25 cellular contexts compared by ENCODE assay signal in genomic region chr9:36888551-36888950, GRCh38.
"Had no signal": no experiment of that assay in that cellular context is flagged by ENCODE, and none has a peak within 500 bp of the region (broad histone marks: within the 10 kb centered on the region; RNA-seq: fewer than 3 reads in every experiment).

No MANE protein-coding gene starts in this region.

- ATAC-seq: activated CD4-positive, CD25-positive, alpha-beta regulatory T cell treated with anti-CD3 and anti-CD28 coated beads, Interleukin-2, amount 50 U/mL, for 24 hours; activated CD8-positive, alpha-beta T cell treated with anti-CD3 and anti-CD28 coated beads for 36 hours; Panc1 had no signal

- H3K36me3 ChIP-seq: breast epithelium, SJCRH30 had no signal

- H3K9me3 ChIP-seq: breast epithelium, SJCRH30 had no signal

- H3K36me3 Mint-ChIP-seq: activated naive CD4-positive, alpha-beta T cell treated with anti-CD3 and anti-CD28 coated beads, Interleukin-2, amount 50 U/mL, for 24 hours had no signal

- H3K4me1 ChIP-seq: breast epithelium, SJCRH30 had no signal

- H3K9me3 Mint-ChIP-seq: activated CD8-positive, alpha-beta T cell treated with anti-CD3 and anti-CD28 coated beads for 36 hours; activated naive CD4-positive, alpha-beta T cell treated with anti-CD3 and anti-CD28 coated beads, Interleukin-2, amount 50 U/mL, for 24 hours had no signal

- H3K27me3 ChIP-seq: breast epithelium, SJCRH30 had no signal

- H3K4me3 ChIP-seq: breast epithelium, SJCRH30 had no signal

- H3K4me3 Mint-ChIP-seq: activated CD8-positive, alpha-beta T cell treated with anti-CD3 and anti-CD28 coated beads for 36 hours; activated naive CD4-positive, alpha-beta T cell treated with anti-CD3 and anti-CD28 coated beads, Interleukin-2, amount 50 U/mL, for 24 hours had no signal

- DNase-seq: activated CD4-positive, alpha-beta T cell treated with anti-CD3 and anti-CD28 coated beads for 4 hours; activated CD8-positive, alpha-beta memory T cell treated with anti-CD3 and anti-CD28 coated beads, Interleukin-2, amount 50 U/mL, for 4 hours; activated CD8-positive, alpha-beta T cell treated with anti-CD3 and anti-CD28 coated beads for 36 hours; activated effector memory CD4-positive, alpha-beta T cell treated with Interleukin-2 at 50 U/mL for 16 hours; activated naive CD4-positive, alpha-beta T cell; caudate nucleus; KG1; NCI-H1092; NCI-H1417 treated with DMSO at 0.1 percent for 48 hours; NCI-H1694; NCI-H2029; NCI-H345; NCI-H510A; NCI-H526 treated with DMSO at 0.1 percent for 48 hours; NCI-H82; Right ventricle myocardium superior; RPMI8226; SJCRH30; SK-N-SH; T-helper 1 cell had no signal

- H3K4me1 Mint-ChIP-seq: activated naive CD4-positive, alpha-beta T cell treated with anti-CD3 and anti-CD28 coated beads, Interleukin-2, amount 50 U/mL, for 24 hours had no signal

- H3K27ac ChIP-seq: breast epithelium, SJCRH30, VCaP had no signal

- H3K27ac Mint-ChIP-seq: activated CD8-positive, alpha-beta T cell treated with anti-CD3 and anti-CD28 coated beads for 36 hours; activated naive CD4-positive, alpha-beta T cell treated with anti-CD3 and anti-CD28 coated beads, Interleukin-2, amount 50 U/mL, for 24 hours had no signal
